1 cellular context compared by ENCODE assay signal in the genomic region with DNA sequence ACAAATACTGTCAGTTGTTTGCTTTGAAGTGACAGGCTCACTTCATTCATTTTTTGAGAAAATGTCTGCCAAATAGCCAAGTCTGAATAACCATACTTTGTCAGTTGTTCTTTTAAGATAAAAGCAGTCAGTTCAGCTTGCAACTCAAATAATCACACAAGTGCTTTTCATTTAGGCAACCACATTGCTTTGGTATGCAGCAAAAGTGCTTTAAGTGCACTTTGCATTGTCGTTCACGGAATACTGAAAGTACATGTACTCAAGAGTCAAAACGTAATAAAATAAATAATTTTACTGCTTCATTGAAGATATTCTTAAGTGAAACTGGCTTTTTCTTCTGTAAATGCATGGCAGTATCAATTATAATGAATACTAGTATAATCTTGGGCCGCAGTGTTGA.
TF ChIP-seq lines count a peak whose summit lies in the region.

No MANE protein-coding gene starts in this region.

TF ChIP-seq in K562, 482 proteins besides CTCF, POLR2A, EP300 and RAD21 (continued from another document):
- TF ChIP-seq, protein P1, sequence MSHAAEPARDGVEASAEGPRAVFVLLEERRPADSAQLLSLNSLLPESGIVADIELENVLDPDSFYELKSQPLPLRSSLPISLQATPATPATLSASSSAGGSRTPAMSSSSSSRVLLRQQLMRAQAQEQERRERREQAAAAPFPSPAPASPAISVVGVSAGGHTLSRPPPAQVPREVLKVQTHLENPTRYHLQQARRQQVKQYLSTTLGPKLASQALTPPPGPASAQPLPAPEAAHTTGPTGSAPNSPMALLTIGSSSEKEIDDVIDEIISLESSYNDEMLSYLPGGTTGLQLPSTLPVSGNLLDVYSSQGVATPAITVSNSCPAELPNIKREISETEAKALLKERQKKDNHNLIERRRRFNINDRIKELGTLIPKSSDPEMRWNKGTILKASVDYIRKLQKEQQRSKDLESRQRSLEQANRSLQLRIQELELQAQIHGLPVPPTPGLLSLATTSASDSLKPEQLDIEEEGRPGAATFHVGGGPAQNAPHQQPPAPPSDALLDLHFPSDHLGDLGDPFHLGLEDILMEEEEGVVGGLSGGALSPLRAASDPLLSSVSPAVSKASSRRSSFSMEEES (CRISPR knock-in tag; IDR thresholded peaks at IDR 0.05), result no peak
- TF ChIP-seq, protein P2, sequence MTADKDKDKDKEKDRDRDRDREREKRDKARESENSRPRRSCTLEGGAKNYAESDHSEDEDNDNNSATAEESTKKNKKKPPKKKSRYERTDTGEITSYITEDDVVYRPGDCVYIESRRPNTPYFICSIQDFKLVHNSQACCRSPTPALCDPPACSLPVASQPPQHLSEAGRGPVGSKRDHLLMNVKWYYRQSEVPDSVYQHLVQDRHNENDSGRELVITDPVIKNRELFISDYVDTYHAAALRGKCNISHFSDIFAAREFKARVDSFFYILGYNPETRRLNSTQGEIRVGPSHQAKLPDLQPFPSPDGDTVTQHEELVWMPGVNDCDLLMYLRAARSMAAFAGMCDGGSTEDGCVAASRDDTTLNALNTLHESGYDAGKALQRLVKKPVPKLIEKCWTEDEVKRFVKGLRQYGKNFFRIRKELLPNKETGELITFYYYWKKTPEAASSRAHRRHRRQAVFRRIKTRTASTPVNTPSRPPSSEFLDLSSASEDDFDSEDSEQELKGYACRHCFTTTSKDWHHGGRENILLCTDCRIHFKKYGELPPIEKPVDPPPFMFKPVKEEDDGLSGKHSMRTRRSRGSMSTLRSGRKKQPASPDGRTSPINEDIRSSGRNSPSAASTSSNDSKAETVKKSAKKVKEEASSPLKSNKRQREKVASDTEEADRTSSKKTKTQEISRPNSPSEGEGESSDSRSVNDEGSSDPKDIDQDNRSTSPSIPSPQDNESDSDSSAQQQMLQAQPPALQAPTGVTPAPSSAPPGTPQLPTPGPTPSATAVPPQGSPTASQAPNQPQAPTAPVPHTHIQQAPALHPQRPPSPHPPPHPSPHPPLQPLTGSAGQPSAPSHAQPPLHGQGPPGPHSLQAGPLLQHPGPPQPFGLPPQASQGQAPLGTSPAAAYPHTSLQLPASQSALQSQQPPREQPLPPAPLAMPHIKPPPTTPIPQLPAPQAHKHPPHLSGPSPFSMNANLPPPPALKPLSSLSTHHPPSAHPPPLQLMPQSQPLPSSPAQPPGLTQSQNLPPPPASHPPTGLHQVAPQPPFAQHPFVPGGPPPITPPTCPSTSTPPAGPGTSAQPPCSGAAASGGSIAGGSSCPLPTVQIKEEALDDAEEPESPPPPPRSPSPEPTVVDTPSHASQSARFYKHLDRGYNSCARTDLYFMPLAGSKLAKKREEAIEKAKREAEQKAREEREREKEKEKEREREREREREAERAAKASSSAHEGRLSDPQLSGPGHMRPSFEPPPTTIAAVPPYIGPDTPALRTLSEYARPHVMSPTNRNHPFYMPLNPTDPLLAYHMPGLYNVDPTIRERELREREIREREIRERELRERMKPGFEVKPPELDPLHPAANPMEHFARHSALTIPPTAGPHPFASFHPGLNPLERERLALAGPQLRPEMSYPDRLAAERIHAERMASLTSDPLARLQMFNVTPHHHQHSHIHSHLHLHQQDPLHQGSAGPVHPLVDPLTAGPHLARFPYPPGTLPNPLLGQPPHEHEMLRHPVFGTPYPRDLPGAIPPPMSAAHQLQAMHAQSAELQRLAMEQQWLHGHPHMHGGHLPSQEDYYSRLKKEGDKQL (CRISPR knock-in tag; IDR thresholded peaks at IDR 0.05; ENCODE audit: borderline replicate concordance), result no peak
- TF ChIP-seq, protein P3, sequence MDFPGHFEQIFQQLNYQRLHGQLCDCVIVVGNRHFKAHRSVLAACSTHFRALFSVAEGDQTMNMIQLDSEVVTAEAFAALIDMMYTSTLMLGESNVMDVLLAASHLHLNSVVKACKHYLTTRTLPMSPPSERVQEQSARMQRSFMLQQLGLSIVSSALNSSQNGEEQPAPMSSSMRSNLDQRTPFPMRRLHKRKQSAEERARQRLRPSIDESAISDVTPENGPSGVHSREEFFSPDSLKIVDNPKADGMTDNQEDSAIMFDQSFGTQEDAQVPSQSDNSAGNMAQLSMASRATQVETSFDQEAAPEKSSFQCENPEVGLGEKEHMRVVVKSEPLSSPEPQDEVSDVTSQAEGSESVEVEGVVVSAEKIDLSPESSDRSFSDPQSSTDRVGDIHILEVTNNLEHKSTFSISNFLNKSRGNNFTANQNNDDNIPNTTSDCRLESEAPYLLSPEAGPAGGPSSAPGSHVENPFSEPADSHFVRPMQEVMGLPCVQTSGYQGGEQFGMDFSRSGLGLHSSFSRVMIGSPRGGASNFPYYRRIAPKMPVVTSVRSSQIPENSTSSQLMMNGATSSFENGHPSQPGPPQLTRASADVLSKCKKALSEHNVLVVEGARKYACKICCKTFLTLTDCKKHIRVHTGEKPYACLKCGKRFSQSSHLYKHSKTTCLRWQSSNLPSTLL (IDR thresholded peaks at IDR 0.05), result no peak
- no peak for TF ChIP-seq HNRNPL (IDR thresholded peaks at IDR 0.05; ENCODE audit: low read depth, low read length)
- TF ChIP-seq PCBP2 (IDR thresholded peaks at IDR 0.05; ENCODE audit: low read depth, low read length, poor library complexity, severe bottlenecking), result no peak
- TF ChIP-seq HCFC1 (IDR thresholded peaks at IDR 0.05; ENCODE audit: low read depth, low read length), result no peak
- TF ChIP-seq TFAM (CRISPR knock-in tag; conservative IDR thresholded peaks at IDR 0.05), result no peak
- TF ChIP-seq KHSRP (IDR thresholded peaks at IDR 0.05), result no peak
- no peak for TF ChIP-seq BACH1 (tag; IDR thresholded peaks at IDR 0.05)
